Comparison of ENCODE assay signal across 8 cellular contexts in the genomic region with DNA sequence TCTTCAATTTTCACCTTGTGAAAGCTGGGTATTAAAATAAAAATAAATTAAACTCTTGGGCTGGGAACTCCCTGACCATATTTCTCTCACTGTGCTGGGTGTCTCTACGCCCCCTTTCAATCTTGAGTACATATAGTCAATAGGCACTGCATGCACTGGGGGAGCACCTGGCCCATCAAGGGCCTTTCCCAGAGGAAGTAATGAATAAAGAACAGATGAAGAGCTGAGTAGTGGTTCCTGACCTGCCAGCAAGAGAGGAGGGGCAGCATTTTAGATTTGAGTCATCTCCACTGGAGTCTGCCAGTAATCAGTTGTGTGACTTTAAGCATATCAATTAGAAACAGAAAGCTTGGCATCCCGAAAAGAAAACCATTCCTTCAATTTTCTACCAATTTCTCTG. TPM values are rescaled to one million over a fixed set of nuclear protein-coding genes. Genes with fewer than 3 reads are reported as not detected.
A peak's percentile ranks its signal among the peaks of the same experiment; 100 is the strongest.
DNase-seq lines count a peak whose midpoint lies in the region; ATAC-seq and TF ChIP-seq lines count a peak whose summit lies in the region.

No MANE protein-coding gene starts in this region.

- no peaks in the 10 kb centered on the region for H3K9me3 ChIP-seq in endodermal cell (ENCODE audit: control insufficient read depth, low read length)
- no peaks in the 10 kb centered on the region for H3K9me3 ChIP-seq in CD8-positive, alpha-beta memory T cell (ENCODE audit: low read length)
- H3K9me3 ChIP-seq in CD4-positive, alpha-beta T cell (ENCODE audit: control insufficient read depth, low read length), result no peaks in the 10 kb centered on the region

- no peaks in the 10 kb centered on the region for H3K36me3 ChIP-seq in endodermal cell (ENCODE audit: control insufficient read depth, insufficient read depth, low read length)
- no peaks in the 10 kb centered on the region for H3K36me3 ChIP-seq in CD8-positive, alpha-beta memory T cell (ENCODE audit: insufficient read depth, low read length)

- H3K36me3 Mint-ChIP-seq in endodermal cell (ENCODE audit: low read depth), result no peaks in the 10 kb centered on the region
- H3K36me3 Mint-ChIP-seq in CD8-positive, alpha-beta memory T cell, result peaks cover 0 to 14% (median 1%) of the 10 kb centered on the region in 3 donors
- peaks cover 18% of the 10 kb centered on the region for H3K36me3 Mint-ChIP-seq in CD4-positive, alpha-beta T cell (ENCODE audit: low read depth)

- POLR2A ChIA-PET in CD8-positive, alpha-beta memory T cell (lab: Charles Lee), result no interaction called here
- POLR2A ChIA-PET in CD4-positive, alpha-beta T cell (lab: Charles Lee), result no interaction called here

- H3K27me3 ChIP-seq in endodermal cell (ENCODE audit: control insufficient read depth, insufficient read depth, low read length, poor library complexity, severe bottlenecking), result no peaks in the 10 kb centered on the region
- H3K27me3 ChIP-seq in CD8-positive, alpha-beta memory T cell (ENCODE audit: insufficient read depth, low read length, poor library complexity, severe bottlenecking), result no peaks in the 10 kb centered on the region
- no peaks in the 10 kb centered on the region for H3K27me3 ChIP-seq in CD4-positive, alpha-beta T cell (ENCODE audit: control insufficient read depth, insufficient read depth, low read length)

- no peak overlapping the region for H3K4me3 Mint-ChIP-seq in endodermal cell
- no peak overlapping the region for H3K4me3 Mint-ChIP-seq in CD8-positive, alpha-beta memory T cell
- no peak overlapping the region for H3K4me3 Mint-ChIP-seq in CD4-positive, alpha-beta T cell

- H3K9ac ChIP-seq in endodermal cell (ENCODE audit: extremely low read depth, low read length, poor library complexity, severe bottlenecking), result no peak overlapping the region

- peak overlapping the region; percentile 48 for H3K27ac Mint-ChIP-seq in endodermal cell
- H3K27ac Mint-ChIP-seq in CD8-positive, alpha-beta memory T cell, result no peak overlapping the region
- no peak overlapping the region for H3K27ac Mint-ChIP-seq in CD4-positive, alpha-beta T cell

- H3K4me1 Mint-ChIP-seq in endodermal cell, result peaks cover 33% of the 10 kb centered on the region
- peaks cover 49 to 74% (median 72%) of the 10 kb centered on the region in 3 donors for H3K4me1 Mint-ChIP-seq in CD8-positive, alpha-beta memory T cell
- H3K4me1 Mint-ChIP-seq in CD4-positive, alpha-beta T cell (ENCODE audit: low read depth), result peaks cover 63% of the 10 kb centered on the region

- TF ChIP-seq CTCF in GM20000 (IDR thresholded peaks at IDR 0.05; ENCODE audit: extremely low read depth, missing control alignments) (no peak), endodermal cell (conservative IDR thresholded peaks at IDR 0.05) (no peak)
- TF ChIP-seq CTCF in CD4-positive, alpha-beta T cell (IDR thresholded peaks at IDR 0.05), result no peak

- ATAC-seq in HG03558 (IDR thresholded peaks at IDR 0.05; ENCODE audit: extremely low read depth, unreplicated experiment), result peak; percentile 73
- no peak for ATAC-seq in left ventricle myocardium superior
- no peak for ATAC-seq in CD4-positive, alpha-beta T cell (ENCODE audit: poor library complexity)

- intact Hi-C loops in left ventricle myocardium superior (cut with micrococcal nuclease), result no loop called here
- intact Hi-C loops in CD4-positive, alpha-beta T cell (cut with DNase I, micrococcal nuclease), result no loop called here

- H3K9me3 Mint-ChIP-seq in endodermal cell, result no peaks in the 10 kb centered on the region
- H3K9me3 Mint-ChIP-seq in CD8-positive, alpha-beta memory T cell, result no peaks in the 10 kb centered on the region
- no peaks in the 10 kb centered on the region for H3K9me3 Mint-ChIP-seq in CD4-positive, alpha-beta T cell

- peaks cover 5% of the 10 kb centered on the region for H3K4me1 ChIP-seq in endodermal cell (ENCODE audit: control insufficient read depth, insufficient read depth, low read length)
- peaks cover 23% of the 10 kb centered on the region for H3K4me1 ChIP-seq in CD8-positive, alpha-beta memory T cell (ENCODE audit: insufficient read depth, low read length)

- H3K27ac ChIP-seq in endodermal cell (ENCODE audit: low read depth, low read length), result no peak overlapping the region
- no peak overlapping the region for H3K27ac ChIP-seq in CD8-positive, alpha-beta memory T cell (ENCODE audit: low read depth, low read length)
- H3K27ac ChIP-seq in CD4-positive, alpha-beta T cell (ENCODE audit: low read depth, low read length), result no peak overlapping the region

- H3K27me3 Mint-ChIP-seq in endodermal cell (ENCODE audit: insufficient read depth), result no peaks in the 10 kb centered on the region
- no peaks in the 10 kb centered on the region for H3K27me3 Mint-ChIP-seq in CD8-positive, alpha-beta memory T cell
- H3K27me3 Mint-ChIP-seq in CD4-positive, alpha-beta T cell, result no peaks in the 10 kb centered on the region

- CTCF ChIA-PET in CD8-positive, alpha-beta memory T cell (lab: Charles Lee), result no interaction called here
- CTCF ChIA-PET in CD4-positive, alpha-beta T cell (lab: Charles Lee), result no interaction called here

- WGBS in endodermal cell (ENCODE audit: insufficient coverage in 1 of 2, insufficient read length in 1 of 2), 2 experiments, result 69% methylated on average over 2 of the region's 2 CpGs; no CpG with 5 or more reads in 1 of the 2 experiments

- H3K4me3 ChIP-seq in GM08714 (ENCODE audit: low read length), result peak overlapping the region; percentile 60
- no peak overlapping the region for H3K4me3 ChIP-seq in endodermal cell (ENCODE audit: low read length)
- H3K4me3 ChIP-seq in CD8-positive, alpha-beta memory T cell (ENCODE audit: low read length), result no peak overlapping the region

- DNase-seq in GM20000 (ENCODE audit: low spot score), result peak; percentile 77
- DNase-seq in endodermal cell, result peak; percentile 72
- no peak for DNase-seq in left ventricle myocardium superior
- DNase-seq in CD8-positive, alpha-beta memory T cell, result no peak
- no peak for DNase-seq in COLO668 (lab: John Stamatoyannopoulos, UW; ENCODE audit: unreplicated experiment)
- no peak for DNase-seq in CD4-positive, alpha-beta T cell

RNA-seq across cellular contexts. Expression of a gene that starts 6.2 kb away (rescaled TPM):
- total RNA-seq in endodermal cell (10 to 100 TPM; 75.3 to 91.6 TPM), left ventricle myocardium superior (146 TPM)
- 52.4 TPM for polyA plus RNA-seq in endodermal cell (2013, experiment 1 of 2)
- 56.3 TPM for polyA plus RNA-seq in endodermal cell (2013, experiment 2 of 2)
- 100 to 1,000 TPM; 111 to 119 TPM for total RNA-seq in CD8-positive, alpha-beta memory T cell
- 64.7 TPM for polyA plus RNA-seq in CD8-positive, alpha-beta memory T cell
- 10 to 100 TPM; 40.3 to 44.9 TPM for total RNA-seq in CD4-positive, alpha-beta T cell

RNA-seq across cellular contexts. Expression of a gene that starts 46.4 kb away (rescaled TPM):
- total RNA-seq in endodermal cell (10 to 100 TPM; 37.5 to 46.1 TPM), left ventricle myocardium superior (50.4 TPM)
- polyA plus RNA-seq in endodermal cell (2013, experiment 1 of 2), result 107 TPM
- polyA plus RNA-seq in endodermal cell (2013, experiment 2 of 2), result 101 TPM
- total RNA-seq in CD8-positive, alpha-beta memory T cell, result 10 to 100 TPM; 12.8 to 13.4 TPM
- 4.6 TPM for polyA plus RNA-seq in CD8-positive, alpha-beta memory T cell
- 10 to 100 TPM; 25.3 to 30.8 TPM for total RNA-seq in CD4-positive, alpha-beta T cell

Comparison
In these comparisons a context has a peak if more than half of its experiments do, and no peak if none do; other contexts are left out.
1. DNase-seq: peak in GM20000 (single experiment) and endodermal cell (single experiment); none in left ventricle myocardium superior (single experiment), CD8-positive, alpha-beta memory T cell (0 of 5), COLO668 (single experiment) and CD4-positive, alpha-beta T cell (0 of 10).